ENCODE assay signal across 9 cellular contexts in the genomic region with DNA sequence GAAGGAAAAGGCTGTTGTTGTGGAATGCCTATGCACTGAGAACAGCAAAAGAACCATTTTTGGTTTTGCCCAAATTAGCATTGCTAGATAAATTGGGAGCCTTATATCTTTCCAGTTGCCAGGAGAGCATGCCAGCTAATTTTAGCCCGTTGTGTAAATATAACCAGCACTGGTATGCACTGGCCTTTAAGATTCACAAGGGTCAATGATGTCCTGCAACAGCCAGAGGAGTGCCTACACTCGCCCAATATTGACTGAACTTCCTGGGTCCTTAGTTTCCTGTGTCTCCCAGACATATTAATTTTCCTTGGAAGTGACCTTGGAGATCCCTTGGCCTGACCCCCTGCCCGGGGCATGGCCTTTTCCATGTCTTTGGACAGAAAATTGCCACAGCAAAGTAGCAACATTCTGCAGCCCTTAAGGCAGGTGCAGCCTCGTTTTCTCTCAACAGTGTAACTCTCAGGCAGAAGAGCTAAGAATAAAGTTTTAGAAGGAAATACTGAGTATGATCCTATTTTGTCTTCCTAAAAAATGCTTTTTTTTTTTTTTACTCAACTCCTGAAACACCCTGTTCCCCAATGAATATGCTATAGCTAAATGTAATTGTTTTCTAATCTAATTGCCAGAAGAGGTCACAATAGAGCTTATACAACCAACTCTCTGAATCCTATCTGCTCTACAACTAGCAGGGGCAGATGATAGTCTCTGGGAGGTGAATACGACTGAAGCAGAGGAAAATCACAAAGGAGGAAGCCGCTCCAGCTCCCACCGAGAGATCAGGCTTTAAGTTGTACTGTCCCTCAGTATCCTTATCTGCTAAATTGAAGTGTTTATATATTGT.
A peak's percentile ranks its signal among the peaks of the same experiment; 100 is the strongest.
DNase-seq lines count a peak whose midpoint lies in the region; FAIRE-seq and TF ChIP-seq lines count a peak whose summit lies in the region.
"Had no signal": no experiment of that assay in that cellular context is flagged by ENCODE, and none has a peak within 500 bp of the region (broad histone marks: within the 10 kb centered on the region; RNA-seq: fewer than 3 reads in every experiment).

No MANE protein-coding gene starts in this region.

- H3K9me3 Mint-ChIP-seq in osteocyte (ENCODE audit: unreplicated experiment) (peaks cover 17% of the 10 kb centered on the region), endothelial cell (ENCODE audit: unreplicated experiment) (peaks cover 3% of the 10 kb centered on the region)

- H3K27ac Mint-ChIP-seq in osteocyte (ENCODE audit: unreplicated experiment) (no peak overlapping the region), endothelial cell (ENCODE audit: unreplicated experiment) (no peak overlapping the region)

- no peaks in the 10 kb centered on the region for H4K20me1 ChIP-seq in endothelial cell of umbilical vein (replicated peaks; ENCODE audit: control insufficient read depth, extremely low read depth, insufficient read depth, low read length)

- TF ChIP-seq CTCF in GM12864 (IDR thresholded peaks at IDR 0.05; ENCODE audit: low read depth, low read length, missing control alignments): peak; percentile 9
- no peak for TF ChIP-seq CTCF in endothelial cell of umbilical vein (IDR thresholded peaks at IDR 0.05; ENCODE audit: extremely low read depth in 1 of 2, insufficient read depth in 1 of 2, low read depth in 1 of 2, low read length in 2 of 2)
- TF ChIP-seq CTCF in osteocyte (IDR thresholded peaks at IDR 0.05): peak; percentile 35
- TF ChIP-seq CTCF in WERI-Rb-1 (IDR thresholded peaks at IDR 0.05; ENCODE audit: low read depth, low read length): no peak
- no peak for TF ChIP-seq CTCF in endothelial cell (IDR thresholded peaks at IDR 0.05; ENCODE audit: unreplicated experiment)

- FAIRE-seq in endothelial cell of umbilical vein (lab: Jason Lieb, UNC): no peak

- H3K36me3 ChIP-seq in endothelial cell of umbilical vein (ENCODE audit: control insufficient read depth in 2 of 2, extremely low read depth in 1 of 2, insufficient read depth in 2 of 2, low read length in 2 of 2): no peaks in the 10 kb centered on the region
- H3K36me3 ChIP-seq in WERI-Rb-1: no peaks in the 10 kb centered on the region
- H3K36me3 ChIP-seq: ovary had no signal

- DNase-seq in GM12864 (ENCODE audit: low read depth): peak; percentile 4
- peak; percentile 15 for DNase-seq in NCI-H1694 (lab: John Stamatoyannopoulos, UW)
- DNase-seq in endothelial cell of umbilical vein (ENCODE audit: low read depth, low spot score): peak; percentile 8
- DNase-seq in osteocyte (ENCODE audit: extremely low spot score, unreplicated experiment): no peak
- no peak for DNase-seq in DMS79 treated with DMSO at 0.1 percent for 48 hours (lab: John Stamatoyannopoulos, UW)
- DNase-seq in WERI-Rb-1: no peak
- no peak for DNase-seq in activated effector memory CD4-positive, alpha-beta T cell treated with anti-CD3 and anti-CD28 coated beads, Interleukin-2, amount 50 U/mL, for 16 hours
- DNase-seq in endothelial cell (ENCODE audit: low spot score): no peak
- DNase-seq: ovary had no signal

- no peak overlapping the region for H3K4me3 ChIP-seq in GM12864 (ENCODE audit: low read depth, low read length)
- no peak overlapping the region for H3K4me3 ChIP-seq in endothelial cell of umbilical vein (replicated peaks in 1 of 3; ENCODE audit: insufficient read depth in 1 of 3, low read depth in 1 of 3, low read length in 3 of 3)
- no peak overlapping the region for H3K4me3 ChIP-seq in WERI-Rb-1 (ENCODE audit: low read depth, low read length)
- H3K4me3 ChIP-seq: ovary had no signal

- H3K27me3 ChIP-seq in endothelial cell of umbilical vein (ENCODE audit: control insufficient read depth in 2 of 2, insufficient read depth in 2 of 2, low read length in 2 of 2) (no peaks in the 10 kb centered on the region), WERI-Rb-1 (ENCODE audit: insufficient read depth, low read depth, severe bottlenecking) (no peaks in the 10 kb centered on the region)
- H3K27me3 ChIP-seq: ovary had no signal

- H3K4me3 Mint-ChIP-seq in osteocyte (ENCODE audit: unreplicated experiment): no peak overlapping the region
- no peak overlapping the region for H3K4me3 Mint-ChIP-seq in endothelial cell (ENCODE audit: unreplicated experiment)

- no peaks in the 10 kb centered on the region for H3K27me3 Mint-ChIP-seq in osteocyte (ENCODE audit: unreplicated experiment)
- no peaks in the 10 kb centered on the region for H3K27me3 Mint-ChIP-seq in endothelial cell (ENCODE audit: unreplicated experiment)

- CTCF ChIA-PET in endothelial cell of umbilical vein (lab: Charles Lee): interaction anchor here (0.7 to 2.8 kb wide), 15 partner anchors 9 to 182 kb away, joined by 3 to 35 read pairs (median 4); a partner anchor contains a TSS

- H3K4me1 ChIP-seq in endothelial cell of umbilical vein (ENCODE audit: control insufficient read depth, extremely low read depth, insufficient read depth, low read length): no peaks in the 10 kb centered on the region

- H3K9me3 ChIP-seq in endothelial cell of umbilical vein (replicated peaks; ENCODE audit: control insufficient read depth, insufficient read depth, low read length) (no peaks in the 10 kb centered on the region), WERI-Rb-1 (ENCODE audit: severe bottlenecking) (no peaks in the 10 kb centered on the region)
- H3K9me3 ChIP-seq: ovary had no signal

- POLR2A ChIA-PET in endothelial cell of umbilical vein (lab: Charles Lee): no interaction called here

- BruUV-seq in endothelial cell of umbilical vein (replicated peaks; lab: Mats Ljungman, UMichigan): no TSS peak

- H3K4me1 Mint-ChIP-seq in osteocyte (ENCODE audit: unreplicated experiment) (peaks cover 5% of the 10 kb centered on the region), endothelial cell (ENCODE audit: unreplicated experiment) (peaks cover 12% of the 10 kb centered on the region)

- dilution Hi-C loops in endothelial cell of umbilical vein (cut with MboI; ENCODE audit: extremely low pct_ligation_motif_present, low sequenced_read_pairs): no loop called here

- intact Hi-C loops in endothelial cell of umbilical vein (cut with micrococcal nuclease): no loop called here

- H3K4me2 ChIP-seq in endothelial cell of umbilical vein (ENCODE audit: insufficient read depth, low read length): no peak overlapping the region

- H2AFZ ChIP-seq in endothelial cell of umbilical vein (ENCODE audit: low read depth, low read length): no peak overlapping the region

- H3K36me3 Mint-ChIP-seq in osteocyte (ENCODE audit: unreplicated experiment): no peaks in the 10 kb centered on the region
- no peaks in the 10 kb centered on the region for H3K36me3 Mint-ChIP-seq in endothelial cell (ENCODE audit: low read depth, unreplicated experiment)

- H3K9me1 ChIP-seq in endothelial cell of umbilical vein (replicated peaks; ENCODE audit: control insufficient read depth, extremely low read depth, insufficient read depth, low read length): no peaks in the 10 kb centered on the region

- H3K79me2 ChIP-seq in endothelial cell of umbilical vein (ENCODE audit: control insufficient read depth, insufficient read depth, low read length): no peaks in the 10 kb centered on the region

- H3K9ac ChIP-seq in endothelial cell of umbilical vein (replicated peaks; ENCODE audit: extremely low read depth, insufficient read depth, low read length): no peak overlapping the region

- TF ChIP-seq POLR2A in endothelial cell of umbilical vein (IDR thresholded peaks at IDR 0.05; ENCODE audit: low read depth, low read length): no peak

- no peak overlapping the region for H3K27ac ChIP-seq in endothelial cell of umbilical vein (ENCODE audit: insufficient read depth, low read depth, low read length)
- no peak overlapping the region for H3K27ac ChIP-seq in WERI-Rb-1
- H3K27ac ChIP-seq: ovary had no signal

TF ChIP-seq in endothelial cell of umbilical vein, 7 proteins besides CTCF, POLR2A, EP300 and RAD21:
- no peak for TF ChIP-seq MYC (IDR thresholded peaks at IDR 0.05; ENCODE audit: low read depth, low read length)
- no peak for TF ChIP-seq EZH2 (IDR thresholded peaks at IDR 0.05; ENCODE audit: borderline replicate concordance, low read depth, low read length, severe bottlenecking)
- no peak for TF ChIP-seq POLR2AphosphoS5 (IDR thresholded peaks at IDR 0.05; ENCODE audit: insufficient read depth, low read depth, low read length)
- TF ChIP-seq, protein P1, sequence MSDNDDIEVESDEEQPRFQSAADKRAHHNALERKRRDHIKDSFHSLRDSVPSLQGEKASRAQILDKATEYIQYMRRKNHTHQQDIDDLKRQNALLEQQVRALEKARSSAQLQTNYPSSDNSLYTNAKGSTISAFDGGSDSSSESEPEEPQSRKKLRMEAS (IDR thresholded peaks at IDR 0.05; ENCODE audit: insufficient read depth, insufficient read length): no peak
- TF ChIP-seq GATA2 (IDR thresholded peaks at IDR 0.05; ENCODE audit: insufficient read depth, insufficient read length, low read depth, low read length): no peak
- TF ChIP-seq FOS (IDR thresholded peaks at IDR 0.05; ENCODE audit: borderline replicate concordance, insufficient read depth, low read length): no peak
- TF ChIP-seq JUN (IDR thresholded peaks at IDR 0.05; ENCODE audit: borderline replicate concordance, insufficient read depth, insufficient read length, low read depth): no peak

Comparison
In these comparisons a context has a peak if more than half of its experiments do, and no peak if none do; other contexts are left out.
1. DNase-seq: peak in GM12864 (single experiment), NCI-H1694 (single experiment) and endothelial cell of umbilical vein (single experiment); none in osteocyte (single experiment), DMS79 treated with DMSO at 0.1 percent for 48 hours (single experiment), WERI-Rb-1 (single experiment), activated effector memory CD4-positive, alpha-beta T cell treated with anti-CD3 and anti-CD28 coated beads, Interleukin-2, amount 50 U/mL, for 16 hours (single experiment) and endothelial cell (single experiment).
2. CTCF ChIP-seq: peak in GM12864 (single experiment) and osteocyte (single experiment); none in endothelial cell of umbilical vein (0 of 2), WERI-Rb-1 (single experiment) and endothelial cell (single experiment).